In the genomic region with DNA sequence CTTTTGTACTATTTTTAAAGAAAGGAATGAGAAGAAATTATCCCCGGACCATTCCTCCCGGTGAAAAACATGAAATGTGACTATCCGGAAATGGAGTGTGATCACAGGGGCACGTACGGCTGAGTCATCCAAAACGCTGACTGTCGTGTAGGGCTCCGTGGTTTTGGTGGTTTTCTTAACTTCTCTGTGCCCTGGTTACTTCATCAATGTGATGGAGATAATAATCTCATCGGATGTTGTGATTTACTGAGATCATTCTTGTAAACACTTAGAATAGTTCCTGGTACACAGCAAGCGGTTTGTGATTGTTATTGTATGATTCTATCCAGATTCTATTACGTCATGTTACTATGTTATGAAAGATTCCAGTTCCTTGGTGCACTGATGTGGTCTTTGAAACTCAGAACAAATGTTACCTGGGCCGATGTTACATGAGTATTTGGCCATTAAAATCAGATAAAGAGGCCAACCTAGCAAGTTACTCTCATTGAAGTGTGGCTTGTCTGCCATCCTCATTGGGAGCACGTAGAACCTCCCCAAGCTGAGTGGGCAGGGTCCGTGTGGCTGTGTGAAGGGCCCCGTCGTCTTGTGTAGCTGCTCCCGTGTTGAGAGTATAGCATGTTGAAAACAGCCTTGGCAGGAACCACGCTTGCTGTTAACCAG, we compare ENCODE assay signal across 8 cellular contexts.
A peak's percentile ranks its signal among the peaks of the same experiment; 100 is the strongest.
DNase-seq lines count a peak whose midpoint lies in the region; ATAC-seq, FAIRE-seq and TF ChIP-seq lines count a peak whose summit lies in the region.

No MANE protein-coding gene starts in this region.

- TF ChIP-seq EP300 in upper lobe of left lung (IDR thresholded peaks at IDR 0.05) = peak in 1 of 4 donors; percentile 32

- H3K27me3 ChIP-seq in A673 (replicated peaks; ENCODE audit: insufficient read depth, low read depth, low read length, poor library complexity) (no peaks in the 10 kb centered on the region), astrocyte (ENCODE audit: insufficient read depth, low read length) (no peaks in the 10 kb centered on the region), upper lobe of left lung (no peaks in the 10 kb centered on the region)

- no peaks in the 10 kb centered on the region for H3K9me3 Mint-ChIP-seq in astrocyte (ENCODE audit: unreplicated experiment)
- no peaks in the 10 kb centered on the region for H3K9me3 Mint-ChIP-seq in natural killer cell treated with Interleukin-12 subunit alpha and Interleukin-12 subunit beta and Interleukin-15 and Interleukin-18, amount 100 ng/mL, for 72 hours

- peaks cover 11% of the 10 kb centered on the region for H3K36me3 Mint-ChIP-seq in astrocyte (ENCODE audit: low read depth, unreplicated experiment)
- H3K36me3 Mint-ChIP-seq in natural killer cell treated with Interleukin-12 subunit alpha and Interleukin-12 subunit beta and Interleukin-15 and Interleukin-18, amount 100 ng/mL, for 72 hours = no peaks in the 10 kb centered on the region

- no peaks in the 10 kb centered on the region for H3K36me3 ChIP-seq in A673 (ENCODE audit: insufficient read depth, low read length, poor library complexity, severe bottlenecking)
- H3K36me3 ChIP-seq in astrocyte (ENCODE audit: insufficient read depth, low read length) = no peaks in the 10 kb centered on the region
- H3K36me3 ChIP-seq in upper lobe of left lung = no peaks in the 10 kb centered on the region

- peaks cover 31% of the 10 kb centered on the region for H3K4me1 Mint-ChIP-seq in astrocyte (ENCODE audit: low read depth, unreplicated experiment)
- peaks cover 25 to 28% of the 10 kb centered on the region in 2 donors for H3K4me1 Mint-ChIP-seq in natural killer cell treated with Interleukin-12 subunit alpha and Interleukin-12 subunit beta and Interleukin-15 and Interleukin-18, amount 100 ng/mL, for 72 hours (ENCODE audit: low read depth in 2 of 2)

- WGBS in upper lobe of left lung, 2 donors = 55 to 60% methylated on average over 18 of the region's 18 CpGs

- H3K4me3 ChIP-seq in A673 (ENCODE audit: low read depth, low read length, poor library complexity, severe bottlenecking) = no peak overlapping the region
- peak overlapping the region; percentile 47 for H3K4me3 ChIP-seq in astrocyte (ENCODE audit: insufficient read depth, low read depth, low read length)
- no peak overlapping the region for H3K4me3 ChIP-seq in upper lobe of left lung

- H3K27ac ChIP-seq in A673 (ENCODE audit: low read depth, low read length, poor library complexity, severe bottlenecking) (peak overlapping the region; percentile 76), astrocyte (ENCODE audit: low read depth, low read length) (peak overlapping the region; percentile 97), upper lobe of left lung (peak overlapping the region in 3 of 4 donors; percentile 6 to 56 (median 54))

- CTCF ChIA-PET in A673 (lab: Charles Lee) = no interaction called here

- intact Hi-C loops in A673 (cut with micrococcal nuclease; ENCODE audit: unreplicated experiment) = no loop called here

- H2AFZ ChIP-seq in astrocyte (ENCODE audit: low read depth, low read length) = no peak overlapping the region

- DNase-seq in A673 (ENCODE audit: low spot score) = peak; percentile 73
- DNase-seq in GM19239 (ENCODE audit: insufficient read length, low spot score) = peak; percentile 56
- peak; percentile 75 for DNase-seq in T-helper 22 cell (ENCODE audit: low read depth)
- peak; percentile 97 for DNase-seq in astrocyte (ENCODE audit: low read depth)
- DNase-seq in natural killer cell treated with Interleukin-12 subunit alpha and Interleukin-12 subunit beta and Interleukin-15 and Interleukin-18, amount 100 ng/mL, for 72 hours (ENCODE audit: low spot score) = peak; percentile 88
- DNase-seq in upper lobe of left lung = peak in 1 of 2 donors; percentile 66
- no peak for DNase-seq in NCI-H526 treated with DMSO at 0.1 percent for 48 hours (lab: John Stamatoyannopoulos, UW)

- H3K27ac Mint-ChIP-seq in astrocyte (ENCODE audit: unreplicated experiment) = peak overlapping the region; percentile 89
- peak overlapping the region; percentile 79 to 97 for H3K27ac Mint-ChIP-seq in natural killer cell treated with Interleukin-12 subunit alpha and Interleukin-12 subunit beta and Interleukin-15 and Interleukin-18, amount 100 ng/mL, for 72 hours

- peak in 1 of 4 donors; percentile 6 for TF ChIP-seq POLR2A in upper lobe of left lung (IDR thresholded peaks at IDR 0.05)

- H3K79me2 ChIP-seq in astrocyte (ENCODE audit: insufficient read depth, low read length) = peaks cover 44% of the 10 kb centered on the region

- BruUV-seq in A673 (replicated peaks; lab: Mats Ljungman, UMichigan) = no TSS peak

- peak overlapping the region; percentile 56 for H3K4me2 ChIP-seq in astrocyte (ENCODE audit: low read length)

- TF ChIP-seq CTCF in A673 (conservative IDR thresholded peaks at IDR 0.05; ENCODE audit: low read depth, low read length) = no peak
- no peak for TF ChIP-seq CTCF in astrocyte (IDR thresholded peaks at IDR 0.05; ENCODE audit: insufficient read depth, low read depth, low read length)
- no peak for TF ChIP-seq CTCF in upper lobe of left lung (IDR thresholded peaks at IDR 0.05)

- FAIRE-seq in GM19239 (lab: Jason Lieb, UNC) (no peak), astrocyte (lab: Jason Lieb, UNC) (peak; percentile 99)

- no peak overlapping the region for H3K4me3 Mint-ChIP-seq in astrocyte (ENCODE audit: unreplicated experiment)
- peak overlapping the region; percentile 88 for H3K4me3 Mint-ChIP-seq in natural killer cell treated with Interleukin-12 subunit alpha and Interleukin-12 subunit beta and Interleukin-15 and Interleukin-18, amount 100 ng/mL, for 72 hours

- no peaks in the 10 kb centered on the region for H3K27me3 Mint-ChIP-seq in astrocyte (ENCODE audit: low read depth, unreplicated experiment)
- peaks cover 0 to 2% of the 10 kb centered on the region in 2 donors for H3K27me3 Mint-ChIP-seq in natural killer cell treated with Interleukin-12 subunit alpha and Interleukin-12 subunit beta and Interleukin-15 and Interleukin-18, amount 100 ng/mL, for 72 hours

- H3K4me1 ChIP-seq in A673 (ENCODE audit: insufficient read depth, low read length, poor library complexity, severe bottlenecking) (peaks cover 11% of the 10 kb centered on the region), astrocyte (ENCODE audit: insufficient read depth, low read length) (peaks cover 10% of the 10 kb centered on the region), upper lobe of left lung (peaks cover 0 to 3% (median 0%) of the 10 kb centered on the region in 4 donors)

- POLR2A ChIA-PET in A673 (lab: Charles Lee; ENCODE audit: low non-redundant PET) = interaction anchor here (0.6 kb wide), 1 partner anchor 207 kb away, joined by 3 read pairs; no protein-coding TSS in a partner anchor

- no peaks in the 10 kb centered on the region for H4K20me1 ChIP-seq in astrocyte (ENCODE audit: insufficient read depth, low read length)

- H3K9me3 ChIP-seq in A673 (ENCODE audit: low read depth, low read length, poor library complexity, severe bottlenecking) (no peaks in the 10 kb centered on the region), astrocyte (ENCODE audit: insufficient read depth, low read depth, low read length) (no peaks in the 10 kb centered on the region), upper lobe of left lung (no peaks in the 10 kb centered on the region)

- peak overlapping the region; percentile 68 for H3K9ac ChIP-seq in astrocyte (ENCODE audit: low read length)

- peak; percentile 54 for ATAC-seq in HG03558 (IDR thresholded peaks at IDR 0.05; ENCODE audit: extremely low read depth, unreplicated experiment)
- ATAC-seq in natural killer cell treated with Interleukin-12 subunit alpha and Interleukin-12 subunit beta and Interleukin-15 and Interleukin-18, amount 100 ng/mL, for 72 hours = peak; percentile 98 to 99
- ATAC-seq in upper lobe of left lung (ENCODE audit: low FRiP score in 2 of 2) = peak; percentile 74 to 94
